Comparison of ENCODE assay signal across 8 cellular contexts in genomic region chr3:51500632-51501131, GRCh38. TPM values are rescaled to one million over a fixed set of nuclear protein-coding genes. Genes with fewer than 3 reads are reported as not detected.
A peak's percentile ranks its signal among the peaks of the same experiment; 100 is the strongest.
DNase-seq lines count a peak whose midpoint lies in the region; ATAC-seq and TF ChIP-seq lines count a peak whose summit lies in the region.

No MANE protein-coding gene starts in this region.

- TF ChIP-seq RAD21 in SK-N-SH (IDR thresholded peaks at IDR 0.05; ENCODE audit: low read length) (no peak), liver (IDR thresholded peaks at IDR 0.05) (no peak)

- H3K9ac ChIP-seq in SK-N-SH (peak overlapping the region; percentile 29), liver (ENCODE audit: low read depth in 1 of 2, low read length in 2 of 2) (peak overlapping the region in 1 of 2 donors; percentile 68)

- intact Hi-C loops in testis (cut with DNase I; ENCODE audit: low total_unique reads), result loop anchor here (5.0 kb wide), 1 partner anchor 172 kb away; the partner anchor contains the start of gene TEX264

- H3K4me2 ChIP-seq in SK-N-SH, result peak overlapping the region; percentile 56

- CTCF ChIA-PET in SK-N-SH (lab: Yijun Ruan, JAX), result interaction anchor here (1.2 to 7.1 kb wide), 15 partner anchors 8 to 884 kb away, joined by 3 to 209 read pairs (median 5); partner anchors contain the start of genes GRM2 and TEX264

- peaks cover 15% of the 10 kb centered on the region for H3F3A ChIP-seq in SK-N-SH (replicated peaks; ENCODE audit: insufficient read depth)

- H3K27ac ChIP-seq in SK-N-SH (ENCODE audit: low read depth in 2 of 2, low read length in 1 of 2) (peak overlapping the region; percentile 60 to 74; a peak in 3 of 4 replicates), angular gyrus (ENCODE audit: low read depth, low read length) (peak overlapping the region; percentile 79), liver (ENCODE audit: low read depth in 1 of 2, low read length in 2 of 2) (peak overlapping the region; percentile 78 to 80), testis (peak overlapping the region; percentile 85 to 95)

- POLR2A ChIA-PET in SK-N-SH (lab: Yijun Ruan, JAX), result interaction anchor here (0.6 to 3.9 kb wide), 9 partner anchors 9 to 933 kb away, joined by 3 to 29 read pairs (median 5); partner anchors contain the start of genes C3orf18, MANF, RAD54L2 and TEX264

- no peak for DNase-seq in SK-N-SH
- peak; percentile 26 for DNase-seq in testis
- DNase-seq in amniotic stem cell (lab: John Stamatoyannopoulos, UW), result no peak
- no peak for DNase-seq in central memory CD4-positive, alpha-beta T cell
- no peak for DNase-seq in kidney tubule cell (ENCODE audit: low spot score)

- no peak for TF ChIP-seq EP300 in SK-N-SH (IDR thresholded peaks at IDR 0.05; ENCODE audit: borderline replicate concordance in 1 of 2, low read depth in 1 of 2, low read length in 1 of 2)

- ATAC-seq in SK-N-SH treated with all-trans-retinoic acid at 6 μM for 48 hours, result no peak

- H3K27me3 ChIP-seq in SK-N-SH (ENCODE audit: insufficient read depth), result no peaks in the 10 kb centered on the region
- H3K27me3 ChIP-seq in liver (ENCODE audit: control insufficient read depth in 4 of 4, insufficient read depth in 4 of 4, low read length in 3 of 4), result no peaks in the 10 kb centered on the region
- no peaks in the 10 kb centered on the region for H3K27me3 ChIP-seq in testis

- H3K36me3 ChIP-seq in SK-N-SH (replicated peaks in 1 of 2; ENCODE audit: control insufficient read depth in 1 of 2, insufficient read depth in 2 of 2, low read length in 1 of 2), result peaks cover 0 to 3% of the 10 kb centered on the region in 2 experiments
- H3K36me3 ChIP-seq in liver (ENCODE audit: control insufficient read depth in 4 of 4, insufficient read depth in 3 of 4, low read depth in 1 of 4, low read length in 3 of 4), result peaks cover 0 to 3% (median under 1%) of the 10 kb centered on the region in 4 donors
- H3K36me3 ChIP-seq in testis (ENCODE audit: low read depth, missing control alignments), result no peaks in the 10 kb centered on the region

- peak overlapping the region; percentile 94 for H2AFZ ChIP-seq in SK-N-SH (ENCODE audit: low read depth)

- no peak for TF ChIP-seq POLR2A in testis (IDR thresholded peaks at IDR 0.05)

- H3K4me3 ChIP-seq in SK-N-SH (ENCODE audit: low read depth in 2 of 2, low read length in 1 of 2) (peak overlapping the region; percentile 2 to 45; a peak in 2 of 4 replicates), liver (ENCODE audit: low read depth in 1 of 3, low read length in 3 of 3) (peak overlapping the region in 2 of 3 donors; percentile 25 to 40), testis (peak overlapping the region; percentile 34 to 86)

- TF ChIP-seq CTCF in SK-N-SH (IDR thresholded peaks at IDR 0.05) (no peak), liver (IDR thresholded peaks at IDR 0.05; ENCODE audit: low read depth, low read length, missing input control) (no peak), testis (IDR thresholded peaks at IDR 0.05) (no peak)

- no peaks in the 10 kb centered on the region for H3K9me2 ChIP-seq in SK-N-SH

- H3K9me3 ChIP-seq in SK-N-SH (no peaks in the 10 kb centered on the region), liver (ENCODE audit: control insufficient read depth in 4 of 4, low read length in 3 of 4) (no peaks in the 10 kb centered on the region), testis (no peaks in the 10 kb centered on the region)

- H4K20me1 ChIP-seq in SK-N-SH (ENCODE audit: insufficient read depth), result peaks cover 14% of the 10 kb centered on the region

- 92% methylated on average over 14 of the region's 14 CpGs for WGBS in SK-N-SH (ENCODE audit: low lambda C conversion rate)
- 94% methylated on average over 14 of the region's 14 CpGs for WGBS in liver
- WGBS in testis, 2 donors, result 55 to 66% methylated on average over 14 of the region's 14 CpGs

- H3K79me2 ChIP-seq in SK-N-SH (ENCODE audit: insufficient read depth), result peaks cover 35% of the 10 kb centered on the region

- peaks cover 0 to 4% of the 10 kb centered on the region in 2 experiments; a peak in 2 of 4 replicates for H3K4me1 ChIP-seq in SK-N-SH (ENCODE audit: control insufficient read depth in 1 of 2, insufficient read depth in 2 of 2, low read depth in 1 of 2, low read length in 1 of 2)
- peaks cover 0 to 11% (median 7%) of the 10 kb centered on the region in 4 donors for H3K4me1 ChIP-seq in liver (ENCODE audit: control insufficient read depth in 4 of 4, insufficient read depth in 4 of 4, low read length in 3 of 4)
- H3K4me1 ChIP-seq in testis, result peaks cover 21% of the 10 kb centered on the region

TF ChIP-seq in SK-N-SH, 30 proteins besides CTCF, POLR2A, EP300 and RAD21 (continues in another document):
- TF ChIP-seq RCOR1 (IDR thresholded peaks at IDR 0.05; ENCODE audit: low read length) (no peak), CHD2 (IDR thresholded peaks at IDR 0.05; ENCODE audit: low read length, partially characterized antibody) (no peak), ZBTB33 (IDR thresholded peaks at IDR 0.05; ENCODE audit: borderline replicate concordance, low read depth) (no peak), SMC3 (IDR thresholded peaks at IDR 0.05; ENCODE audit: low read depth, low read length) (no peak)

TF ChIP-seq in SK-N-SH treated with all-trans-retinoic acid at 6 μM for 48 hours, 23 proteins besides CTCF, POLR2A, EP300 and RAD21 (continues in another document):
- TF ChIP-seq CSDC2 (CRISPR knock-in tag; IDR thresholded peaks at IDR 0.05) (no peak), ISL1 (CRISPR knock-in tag; IDR thresholded peaks at IDR 0.05) (no peak), ZFP3 (CRISPR knock-in tag; IDR thresholded peaks at IDR 0.05) (no peak), SNAI2 (CRISPR knock-in tag; IDR thresholded peaks at IDR 0.05) (no peak), ESRRG (CRISPR knock-in tag; IDR thresholded peaks at IDR 0.05) (no peak), GLIS3 (CRISPR knock-in tag; IDR thresholded peaks at IDR 0.05) (no peak), ZFP30 (CRISPR knock-in tag; IDR thresholded peaks at IDR 0.05) (no peak)

TF ChIP-seq in liver, 16 proteins besides CTCF, POLR2A, EP300 and RAD21:
- TF ChIP-seq FOXA1 (IDR thresholded peaks at IDR 0.05), result no peak
- no peak for TF ChIP-seq HNF4A (conservative IDR thresholded peaks at IDR 0.05)
- no peak for TF ChIP-seq ATF3 (IDR thresholded peaks at IDR 0.05)
- no peak for TF ChIP-seq ZBTB33 (IDR thresholded peaks at IDR 0.05)
- TF ChIP-seq HNF4G (IDR thresholded peaks at IDR 0.05), result no peak
- TF ChIP-seq NR2F2 (IDR thresholded peaks at IDR 0.05), result no peak
- no peak for TF ChIP-seq FOXA2 (IDR thresholded peaks at IDR 0.05)
- no peak for TF ChIP-seq YY1 (IDR thresholded peaks at IDR 0.05)
- no peak for TF ChIP-seq JUND (IDR thresholded peaks at IDR 0.05)
- TF ChIP-seq GABPA (IDR thresholded peaks at IDR 0.05 in 1 of 2, conservative IDR thresholded peaks at IDR 0.05 in 1 of 2), result no peak
- no peak for TF ChIP-seq TAF1 (conservative IDR thresholded peaks at IDR 0.05)
- TF ChIP-seq SP1 (IDR thresholded peaks at IDR 0.05), result no peak

RNA-seq across cellular contexts. Expression of gene DCAF1, which starts 0.9 kb away (rescaled TPM):
- polyA plus RNA-seq in SK-N-SH (2012; rRNA removed), result 9.7 and 12.1 TPM in 2 replicates
- polyA plus RNA-seq in SK-N-SH (2012; cell fraction: cytosol; rRNA removed), result 8.5 and 9.1 TPM in 2 replicates
- 18.3 and 27.1 TPM in 2 replicates for polyA plus RNA-seq in SK-N-SH (2012; cell fraction: nucleus; rRNA removed)
- 10 to 100 TPM; 11.4 to 14.5 TPM for total RNA-seq in liver
- polyA plus RNA-seq in liver, result 1 to 10 TPM; 5.2 to 6.8 TPM
- 100 to 1,000 TPM in 1 of 2 donors, 10 to 100 TPM in 1; 60.5 to 110 TPM for total RNA-seq in testis
- 110 TPM for polyA plus RNA-seq in testis (ENCODE audit: insufficient read depth, low read depth, low replicate concordance)

RNA-seq across cellular contexts. Expression of gene RAD54L2, which starts 37.8 kb away (rescaled TPM):
- polyA plus RNA-seq in SK-N-SH (2012; rRNA removed) (3.6 and 4.1 TPM in 2 replicates), liver (1 to 10 TPM; 1.9 to 6.5 TPM), testis (ENCODE audit: insufficient read depth, low read depth, low replicate concordance) (13.3 TPM)
- polyA plus RNA-seq in SK-N-SH (2012; cell fraction: cytosol; rRNA removed), result 1.6 and 2.0 TPM in 2 replicates
- 9.8 and 12.6 TPM in 2 replicates for polyA plus RNA-seq in SK-N-SH (2012; cell fraction: nucleus; rRNA removed)
- total RNA-seq in liver (10 to 100 TPM in 1 of 2 donors, 1 to 10 TPM in 1; 9.6 to 25.1 TPM), testis (10 to 100 TPM; 40.6 to 49.1 TPM)
